In the genomic region with DNA sequence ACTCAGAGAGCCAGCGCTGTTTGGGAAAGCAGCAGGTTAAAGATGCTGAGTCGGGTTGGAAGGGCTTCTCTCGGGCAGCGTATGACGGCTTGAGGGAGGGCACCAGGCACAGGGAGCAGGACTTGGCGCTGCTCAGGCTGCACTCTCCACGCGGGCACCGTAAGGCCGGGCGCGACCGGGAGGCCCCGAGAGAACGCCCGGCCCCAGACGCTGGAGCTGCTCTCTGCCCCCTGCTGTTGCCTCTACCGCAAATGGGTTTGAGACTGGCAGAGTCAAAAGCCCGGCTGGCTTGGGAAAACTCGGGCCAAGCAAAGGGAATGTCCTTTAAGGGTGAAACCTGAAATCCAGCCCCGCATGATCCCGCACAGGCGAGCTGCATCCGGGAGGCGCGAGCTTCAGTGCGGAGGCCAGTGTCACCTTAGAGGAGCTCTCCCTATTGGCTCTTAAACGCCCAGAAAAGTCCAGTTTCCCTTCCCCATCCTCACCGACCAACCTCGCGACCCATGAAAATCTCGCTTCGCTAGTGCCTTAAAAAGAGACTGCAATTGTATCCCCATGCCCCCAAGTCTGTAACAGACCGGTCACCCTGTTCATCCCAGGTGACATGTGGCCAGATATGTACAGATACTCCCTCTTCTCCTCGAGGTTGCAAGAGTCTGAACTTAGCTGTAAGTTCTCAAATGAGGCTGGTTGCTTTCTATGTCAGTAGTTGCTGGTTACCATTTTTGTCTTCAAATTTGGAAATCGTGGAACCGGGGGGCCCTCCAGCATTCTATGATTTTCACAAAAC, we compare ENCODE assay signal across 8 cellular contexts. TPM values are rescaled to one million over a fixed set of nuclear protein-coding genes. Genes with fewer than 3 reads are reported as not detected.
DNase-seq lines count a peak whose midpoint lies in the region; ATAC-seq, FAIRE-seq and TF ChIP-seq lines count a peak whose summit lies in the region.

No MANE protein-coding gene starts in this region.

- in situ Hi-C loops in GM12878 (cut with MboI): no loop called here

- SMC1A ChIA-PET in GM12878 (lab: Charles Lee; ENCODE audit: uncharacterized antibody, unreplicated experiment): interaction anchor here (0.8 to 1.7 kb wide), 6 partner anchors 9 to 128 kb away, joined by 3 to 8 read pairs (median 4); no protein-coding TSS in a partner anchor

- ATAC-seq in stimulated activated naive CD8-positive, alpha-beta T cell treated with anti-CD3 and anti-CD28 coated beads, Interleukin-15, amount 100 ng/mL, for 72 hours: peak; percentile 50
- ATAC-seq in stimulated activated naive CD8-positive, alpha-beta T cell treated with anti-CD3 and anti-CD28 coated beads, Interleukin-15, Interleukin-2, amounts not matched to agents 100 U/mL and 50 U/mL, for 24 hours: no peak
- ATAC-seq in GM12878: peak; percentile 47
- ATAC-seq in HG03280 (IDR thresholded peaks at IDR 0.05; ENCODE audit: unreplicated experiment): no peak

- no peaks in the 10 kb centered on the region for H3K79me2 ChIP-seq in GM12878 (ENCODE audit: control insufficient read depth, insufficient read depth, low read length)

- no peaks in the 10 kb centered on the region for H4K20me1 ChIP-seq in GM12878 (ENCODE audit: control insufficient read depth, insufficient read depth)

- no peak for TF ChIP-seq RAD21 in GM12878 (IDR thresholded peaks at IDR 0.05; ENCODE audit: insufficient read depth, low read depth, low read length)

- DNase-seq in stimulated activated naive CD8-positive, alpha-beta T cell treated with anti-CD3 and anti-CD28 coated beads, Interleukin-15, amount 100 ng/mL, for 72 hours: no peak
- no peak for DNase-seq in stimulated activated naive CD8-positive, alpha-beta T cell treated with anti-CD3 and anti-CD28 coated beads, Interleukin-15, Interleukin-2, amounts not matched to agents 100 U/mL and 50 U/mL, for 24 hours
- no peak for DNase-seq in GM12878 (ENCODE audit: low read depth, low spot score)
- DNase-seq in kidney tubule cell (ENCODE audit: low spot score): peak; percentile 25
- no peak for DNase-seq in COR-L47 (lab: John Stamatoyannopoulos, UW)
- DNase-seq in COLO829 (ENCODE audit: low spot score): no peak

- H3K36me3 ChIP-seq in GM12878 (ENCODE audit: control insufficient read depth in 2 of 2, insufficient read depth in 2 of 2, low read length in 1 of 2) (no peaks in the 10 kb centered on the region), thymus (ENCODE audit: control insufficient read depth, insufficient read depth) (no peaks in the 10 kb centered on the region)

- intact Hi-C loops in GM12878 (cut with micrococcal nuclease; ENCODE audit: unreplicated experiment): loop anchor here (2.0 to 10.0 kb wide), 2 partner anchors 70 to 126 kb away; no protein-coding TSS in a partner anchor

- no peak overlapping the region for H2AFZ ChIP-seq in GM12878 (ENCODE audit: control insufficient read depth, low read depth, low read length)

- CTCF ChIA-PET in GM12878 (lab: Yijun Ruan, JAX): interaction anchor here (0.9 to 1.2 kb wide), 3 partner anchors 9 to 121 kb away, joined by 3 read pairs; no protein-coding TSS in a partner anchor

- H3K4me1 Mint-ChIP-seq in stimulated activated naive CD8-positive, alpha-beta T cell treated with anti-CD3 and anti-CD28 coated beads, Interleukin-15, amount 100 ng/mL, for 72 hours: peaks cover 81% of the 10 kb centered on the region

- no peaks in the 10 kb centered on the region for H3K9me3 Mint-ChIP-seq in stimulated activated naive CD8-positive, alpha-beta T cell treated with anti-CD3 and anti-CD28 coated beads, Interleukin-15, amount 100 ng/mL, for 72 hours

- FAIRE-seq in GM12878 (lab: Jason Lieb, UNC): no peak

- no peak for TF ChIP-seq POLR2A in GM12878 (IDR thresholded peaks at IDR 0.05; ENCODE audit: low read depth, low read length)

- POLR2A ChIA-PET in GM12878 (lab: Charles Lee): interaction anchor here (0.8 to 1.5 kb wide), 6 partner anchors 9 to 594 kb away, joined by 3 to 4 read pairs (median 4); no protein-coding TSS in a partner anchor

- 29% methylated on average over 30 of the region's 37 CpGs for WGBS in GM12878 (ENCODE audit: insufficient coverage, insufficient replicate concordance, low lambda C conversion rate, missing lambda C conversion rate)
- 7% methylated on average over 37 of the region's 37 CpGs for WGBS in thymus

- H3K4me1 ChIP-seq in GM12878 (ENCODE audit: control insufficient read depth, insufficient read depth, low read length): no peaks in the 10 kb centered on the region
- no peaks in the 10 kb centered on the region for H3K4me1 ChIP-seq in thymus (ENCODE audit: control insufficient read depth, insufficient read depth, low read length)

- peaks cover 100% of the 10 kb centered on the region for H3K27me3 Mint-ChIP-seq in stimulated activated naive CD8-positive, alpha-beta T cell treated with anti-CD3 and anti-CD28 coated beads, Interleukin-15, amount 100 ng/mL, for 72 hours

- no TSS peak for BruUV-seq in GM12878 (replicated peaks; lab: Mats Ljungman, UMichigan)

- H3K4me3 ChIP-seq in GM12878: no peak overlapping the region
- H3K4me3 ChIP-seq in thymus (ENCODE audit: low read length): peak overlapping the region; percentile 27

- H3K4me3 Mint-ChIP-seq in stimulated activated naive CD8-positive, alpha-beta T cell treated with anti-CD3 and anti-CD28 coated beads, Interleukin-15, amount 100 ng/mL, for 72 hours: peak overlapping the region; percentile 74 to 77

- no peak overlapping the region for H3K9ac ChIP-seq in GM12878 (ENCODE audit: control insufficient read depth, insufficient read depth, low read length)

- RAD21 ChIA-PET in GM12878 (lab: Charles Lee; ENCODE audit: unreplicated experiment): interaction anchor here (0.6 to 1.9 kb wide), 15 partner anchors 9 to 597 kb away, joined by 3 to 7 read pairs (median 4); no protein-coding TSS in a partner anchor

- TF ChIP-seq EP300 in GM12878 (IDR thresholded peaks at IDR 0.05; ENCODE audit: borderline replicate concordance in 1 of 2, control insufficient read depth in 1 of 2, low read depth in 2 of 2, low read length in 2 of 2): no peak

- no peak overlapping the region for H3K27ac Mint-ChIP-seq in stimulated activated naive CD8-positive, alpha-beta T cell treated with anti-CD3 and anti-CD28 coated beads, Interleukin-15, amount 100 ng/mL, for 72 hours

- H3K27ac ChIP-seq in GM12878 (ENCODE audit: control insufficient read depth, insufficient read depth): no peak overlapping the region
- peak overlapping the region; percentile 76 for H3K27ac ChIP-seq in thymus (ENCODE audit: low read depth)

- no peaks in the 10 kb centered on the region; the same call in 2 of the 3 replicates for H3K9me3 ChIP-seq in GM12878 (replicated peaks; ENCODE audit: control insufficient read depth, insufficient read depth, low read length)
- no peaks in the 10 kb centered on the region for H3K9me3 ChIP-seq in thymus (ENCODE audit: control insufficient read depth)

- no peak overlapping the region for H3K4me2 ChIP-seq in GM12878 (ENCODE audit: control insufficient read depth, insufficient read depth)

- peaks cover 13 to 42% of the 10 kb centered on the region in 2 experiments for H3K27me3 ChIP-seq in GM12878 (replicated peaks in 1 of 2; ENCODE audit: control insufficient read depth in 2 of 2, insufficient read depth in 2 of 2, low read length in 1 of 2)
- H3K27me3 ChIP-seq in thymus (ENCODE audit: control insufficient read depth, insufficient read depth): peaks cover 90% of the 10 kb centered on the region

- 0 out of 6 replicates have a peak, but pooled peaks of 1 of the 3 experiments have one; percentile 4 for TF ChIP-seq CTCF in GM12878 (IDR thresholded peaks at IDR 0.05 in 2 of 3, conservative IDR thresholded peaks at IDR 0.05 in 1 of 3; ENCODE audit: control insufficient read depth in 2 of 3, extremely low read depth in 1 of 3, insufficient read depth in 1 of 3, low read depth in 3 of 3, low read length in 3 of 3)

TF ChIP-seq in GM12878, 131 proteins besides CTCF, POLR2A, EP300 and RAD21 (continues in another document):
- TF ChIP-seq GATAD2B (conservative IDR thresholded peaks at IDR 0.05; ENCODE audit: low read depth): 0 out of 2 replicates have a peak, but pooled peaks have one; percentile 5
- TF ChIP-seq LARP7 (IDR thresholded peaks at IDR 0.05): peak; percentile 58
- TF ChIP-seq MYB (IDR thresholded peaks at IDR 0.05; ENCODE audit: borderline replicate concordance, low read depth, low read length): no peak
- TF ChIP-seq ZNF217 (IDR thresholded peaks at IDR 0.05): 0 out of 2 replicates have a peak, but pooled peaks have one; percentile 23
- TF ChIP-seq, protein P1, sequence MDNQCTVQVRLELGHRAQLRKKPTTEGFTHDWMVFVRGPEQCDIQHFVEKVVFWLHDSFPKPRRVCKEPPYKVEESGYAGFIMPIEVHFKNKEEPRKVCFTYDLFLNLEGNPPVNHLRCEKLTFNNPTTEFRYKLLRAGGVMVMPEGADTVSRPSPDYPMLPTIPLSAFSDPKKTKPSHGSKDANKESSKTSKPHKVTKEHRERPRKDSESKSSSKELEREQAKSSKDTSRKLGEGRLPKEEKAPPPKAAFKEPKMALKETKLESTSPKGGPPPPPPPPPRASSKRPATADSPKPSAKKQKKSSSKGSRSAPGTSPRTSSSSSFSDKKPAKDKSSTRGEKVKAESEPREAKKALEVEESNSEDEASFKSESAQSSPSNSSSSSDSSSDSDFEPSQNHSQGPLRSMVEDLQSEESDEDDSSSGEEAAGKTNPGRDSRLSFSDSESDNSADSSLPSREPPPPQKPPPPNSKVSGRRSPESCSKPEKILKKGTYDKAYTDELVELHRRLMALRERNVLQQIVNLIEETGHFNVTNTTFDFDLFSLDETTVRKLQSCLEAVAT (IDR thresholded peaks at IDR 0.05): peak; percentile 78

RNA-seq across cellular contexts. Expression of gene PRRX1, which starts 1.1 kb away (rescaled TPM):
- 30.6 and 33.8 TPM in 2 replicates for total RNA-seq in GM12878 (2013; cell fraction: nucleolus; rRNA removed)
- total RNA-seq in GM12878 (2014; rRNA removed) (2.7 and 3.7 TPM in 2 replicates), GM12878 (2014; rRNA removed; fragmentation: Illumina TruSeq; extraction: Trizol) (1.3 and 2.4 TPM in 2 replicates), GM12878 (2021) (2.0 and 2.8 TPM in 2 replicates)
- polyA plus RNA-seq in GM12878 (2011; ENCODE audit: low read depth): 0.16 TPM
- polyA plus RNA-seq in GM12878 (2011; rRNA removed) (48.2 and 64.6 TPM in 2 replicates), GM12878 (2014; fragmentation: Illumina TruSeq; extraction: Trizol) (1.6 and 5.1 TPM in 2 replicates), GM12878 (2014; fragmentation: Nextera tagmentation; extraction: Ambion mirVana) (under 1 TPM; 0.42 to 0.48 TPM), GM12878 (2014; rRNA removed) (1.4 and 2.2 TPM in 2 replicates), GM12878 (2016; fragmentation: Nextera tagmentation; extraction: Ambion mirVana) (1 to 10 TPM in 1 of 2 experiments, under 1 TPM in 1; 0.67 to 1.3 TPM), thymus (18.3 TPM)
- 35.9 and 39.3 TPM in 2 replicates for polyA plus RNA-seq in GM12878 (2011; cell fraction: cytosol; rRNA removed)
- polyA plus RNA-seq in GM12878 (2011; cell fraction: nucleus; rRNA removed): 34.2 and 44.6 TPM in 2 replicates
- 0.26 and 0.56 TPM in 2 replicates for polyA plus RNA-seq in GM12878 (2012)
- polyA minus RNA-seq in GM12878 (2011; rRNA and poly(A)+ RNA removed): 63.7 and 81.4 TPM in 2 replicates
- polyA minus RNA-seq in GM12878 (2011; cell fraction: cytosol; rRNA and poly(A)+ RNA removed): 24.7 and 24.9 TPM in 2 replicates
- 22.6 and 31.6 TPM in 2 replicates for polyA minus RNA-seq in GM12878 (2011; cell fraction: nucleus; rRNA and poly(A)+ RNA removed)

Comparison
In these comparisons a context has a peak if more than half of its experiments do, and no peak if none do; other contexts are left out.
1. ATAC-seq: peak in stimulated activated naive CD8-positive, alpha-beta T cell treated with anti-CD3 and anti-CD28 coated beads, Interleukin-15, amount 100 ng/mL, for 72 hours (single experiment) and GM12878 (single experiment); none in stimulated activated naive CD8-positive, alpha-beta T cell treated with anti-CD3 and anti-CD28 coated beads, Interleukin-15, Interleukin-2, amounts not matched to agents 100 U/mL and 50 U/mL, for 24 hours (single experiment) and HG03280 (single experiment).